ENCODE assay signal across 8 cellular contexts in the genomic region with DNA sequence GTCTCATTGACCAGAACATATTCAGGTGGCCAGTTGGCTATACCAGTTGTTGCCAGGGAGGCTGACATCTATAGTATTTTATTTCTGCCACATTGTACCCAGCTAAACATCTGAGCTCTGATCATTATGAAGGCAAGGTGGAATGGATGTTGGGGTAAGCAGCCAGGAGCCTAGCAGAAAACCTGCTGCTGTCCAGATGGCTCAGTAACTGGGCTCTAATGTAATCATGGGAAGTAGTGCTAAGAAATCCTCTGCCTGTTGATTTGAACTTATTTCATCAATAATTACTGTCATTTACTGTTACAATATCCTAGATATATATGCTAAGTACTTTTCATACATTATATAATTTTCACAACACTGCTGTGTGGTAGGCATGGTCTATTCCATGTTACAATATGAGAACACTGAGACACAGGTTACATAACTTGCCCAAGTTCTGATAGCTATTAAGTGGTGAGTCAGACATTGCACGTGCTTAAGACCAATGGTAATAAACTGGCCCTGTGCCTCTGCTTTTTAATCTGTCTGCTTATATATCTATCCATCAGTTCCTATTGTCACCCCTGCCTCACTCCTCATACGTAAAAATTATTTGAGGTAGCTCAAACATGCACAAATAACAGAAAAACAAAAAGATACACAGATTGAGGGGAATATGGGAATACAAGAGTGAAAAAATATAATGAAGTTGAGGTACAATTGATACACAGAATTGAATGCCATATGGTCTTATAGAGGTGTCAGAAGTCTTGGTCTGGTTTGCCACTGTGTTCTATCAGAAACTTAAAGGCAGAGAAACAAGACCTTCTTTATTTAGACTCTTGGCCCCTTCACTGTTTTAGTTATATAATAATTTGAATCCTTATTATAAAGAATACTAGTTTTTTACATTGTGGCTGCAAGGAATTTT. TPM values are rescaled to one million over a fixed set of nuclear protein-coding genes. Genes with fewer than 3 reads are reported as not detected.
DNase-seq lines count a peak whose midpoint lies in the region; ATAC-seq and TF ChIP-seq lines count a peak whose summit lies in the region.

No MANE protein-coding gene starts in this region.

- H3K56ac ChIP-seq in IMR-90 (ENCODE audit: extremely low read depth, insufficient read depth, low read length): no peak overlapping the region

- no peak overlapping the region for H3K4me2 ChIP-seq in IMR-90 (ENCODE audit: low read depth, low read length)

- no peak overlapping the region for H2BK15ac ChIP-seq in IMR-90 (ENCODE audit: low read depth, low read length)

- no peak overlapping the region for H2AK9ac ChIP-seq in IMR-90 (replicated peaks; ENCODE audit: low read depth, low read length, poor library complexity)

- no peak overlapping the region for H2BK5ac ChIP-seq in IMR-90 (ENCODE audit: low read depth, low read length, poor library complexity, severe bottlenecking)

- peaks cover 19% of the 10 kb centered on the region; the same call in 1 of the 2 replicates for H4K20me1 ChIP-seq in IMR-90 (ENCODE audit: insufficient read depth, low read length)

- H2BK120ac ChIP-seq in IMR-90 (ENCODE audit: low read depth, low read length): no peak overlapping the region

- H3K27me3 ChIP-seq in IMR-90 (ENCODE audit: control insufficient read depth, insufficient read depth, low read length) (no peaks in the 10 kb centered on the region), endodermal cell (ENCODE audit: control insufficient read depth, insufficient read depth, low read length, poor library complexity, severe bottlenecking) (no peaks in the 10 kb centered on the region)

- no peak overlapping the region for H4K8ac ChIP-seq in IMR-90 (ENCODE audit: low read depth in 2 of 2, low read length in 2 of 2)

- no peak overlapping the region for H3K27ac ChIP-seq in IMR-90 (ENCODE audit: insufficient read depth, low read length)
- H3K27ac ChIP-seq in caudate nucleus (ENCODE audit: low read depth, low read length): peak overlapping the region; percentile 13
- H3K27ac ChIP-seq in endodermal cell (ENCODE audit: low read depth, low read length): no peak overlapping the region

- dilution Hi-C loops in IMR-90 (cut with HindIII; ENCODE audit: low sequenced_read_pairs, unreplicated experiment): no loop called here

- H3K4me3 Mint-ChIP-seq in endodermal cell: no peak overlapping the region

- TF ChIP-seq CTCF in IMR-90 (conservative IDR thresholded peaks at IDR 0.05; ENCODE audit: low read depth, low read length) (no peak), omental fat pad (IDR thresholded peaks at IDR 0.05) (no peak), GM13977 (IDR thresholded peaks at IDR 0.05; ENCODE audit: extremely low read depth, insufficient read depth, missing control alignments) (no peak), endodermal cell (conservative IDR thresholded peaks at IDR 0.05) (no peak)

- H3K18ac ChIP-seq in IMR-90 (ENCODE audit: low read depth, low read length): no peak overlapping the region

- peaks cover 8% of the 10 kb centered on the region for H3K36me3 Mint-ChIP-seq in endodermal cell (ENCODE audit: low read depth)

- H3K4me1 Mint-ChIP-seq in endodermal cell: peaks cover 12% of the 10 kb centered on the region

- intact Hi-C loops in IMR-90 (cut with micrococcal nuclease): no loop called here

- no peak overlapping the region for H4K91ac ChIP-seq in IMR-90 (ENCODE audit: insufficient read depth, low read depth, low read length)

- TF ChIP-seq RAD21 in IMR-90 (IDR thresholded peaks at IDR 0.05; ENCODE audit: low read length): no peak

- peaks cover 20 to 32% of the 10 kb centered on the region in 2 experiments; a peak in 3 of 4 replicates for H3K79me1 ChIP-seq in IMR-90 (ENCODE audit: low read depth in 1 of 2, low read length in 2 of 2)

- in situ Hi-C loops in IMR-90 (cut with MboI; ENCODE audit: low sequenced_read_pairs): no loop called here
- in situ Hi-C loops in GM13977 (cut with MboI; ENCODE audit: low pct_unique_long_range_greater_than_20kb, low sequenced_read_pairs, unreplicated experiment): no loop called here

- DNase-seq in IMR-90 (peak; percentile 86), caudate nucleus (lab: John Stamatoyannopoulos, UW) (peak in 2 of 61 donors; percentile 29 to 49), omental fat pad (ENCODE audit: low spot score) (no peak), GM13977 (ENCODE audit: low spot score) (no peak), endodermal cell (no peak), germinal center (ENCODE audit: low spot score) (no peak)

- H3K36me3 ChIP-seq in IMR-90 (ENCODE audit: control insufficient read depth, insufficient read depth, low read length) (peaks cover 2% of the 10 kb centered on the region; the same call in 1 of the 2 replicates), endodermal cell (ENCODE audit: control insufficient read depth, insufficient read depth, low read length) (peaks cover 21% of the 10 kb centered on the region)

- H3K9ac ChIP-seq in IMR-90 (ENCODE audit: low read depth, low read length) (no peak overlapping the region), endodermal cell (ENCODE audit: extremely low read depth, low read length, poor library complexity, severe bottlenecking) (no peak overlapping the region)

- CTCF ChIA-PET in IMR-90 (lab: Yijun Ruan, JAX): interaction anchor here (0.6 to 1.8 kb wide), 2 partner anchors 119 to 319 kb away, joined by 3 to 4 read pairs; no protein-coding TSS in a partner anchor

- H2AFZ ChIP-seq in IMR-90 (replicated peaks; ENCODE audit: low read length, poor library complexity): no peak overlapping the region

- H3K4ac ChIP-seq in IMR-90 (ENCODE audit: low read depth, low read length): no peak overlapping the region

- no peaks in the 10 kb centered on the region for H3K9me3 ChIP-seq in IMR-90 (ENCODE audit: control insufficient read depth, insufficient read depth, low read length)
- H3K9me3 ChIP-seq in endodermal cell (ENCODE audit: control insufficient read depth, low read length): no peaks in the 10 kb centered on the region

- POLR2A ChIA-PET in IMR-90 (lab: Charles Lee; ENCODE audit: unreplicated experiment): interaction anchor here (1.0 kb wide), 1 partner anchor 82 kb away, joined by 3 read pairs; no protein-coding TSS in a partner anchor

- H4K5ac ChIP-seq in IMR-90 (ENCODE audit: low read depth, low read length): no peak overlapping the region

- no peaks in the 10 kb centered on the region for H3K27me3 Mint-ChIP-seq in endodermal cell (ENCODE audit: insufficient read depth)

- no TSS peak for BruUV-seq in IMR-90 (replicated peaks; lab: Mats Ljungman, UMichigan)

- H3K14ac ChIP-seq in IMR-90 (replicated peaks; ENCODE audit: low read depth, low read length): no peak overlapping the region

- no peak for TF ChIP-seq POLR2A in IMR-90 (IDR thresholded peaks at IDR 0.05; ENCODE audit: low read depth, low read length)

- peak; percentile 38 for ATAC-seq in GM18520 (IDR thresholded peaks at IDR 0.05; ENCODE audit: unreplicated experiment)
- peak; percentile 68 for ATAC-seq in IMR-90 (ENCODE audit: low read depth)
- peak; percentile 86 for ATAC-seq in omental fat pad (ENCODE audit: low FRiP score)
- no peak for ATAC-seq in HG02938 (IDR thresholded peaks at IDR 0.05; ENCODE audit: unreplicated experiment)

- no peak overlapping the region for H3K27ac Mint-ChIP-seq in endodermal cell

- no peak overlapping the region for H2BK20ac ChIP-seq in IMR-90 (ENCODE audit: low read depth, low read length)

- no peak overlapping the region for H2AK5ac ChIP-seq in IMR-90 (ENCODE audit: low read depth, low read length)

- peaks cover 5% of the 10 kb centered on the region for H3K9me1 ChIP-seq in IMR-90 (ENCODE audit: insufficient read depth, low read length)

- WGBS in IMR-90 (ENCODE audit: extremely low coverage in 2 of 2, insufficient read length in 1 of 2), 2 experiments: no CpG with 5 or more reads among the region's 2 CpGs
- WGBS in endodermal cell (ENCODE audit: insufficient coverage in 1 of 2, insufficient read length in 1 of 2), 2 experiments: 80 to 90% methylated on average over 1 to 2 of the region's 2 CpGs

- no peak overlapping the region for H3K4me3 ChIP-seq in IMR-90 (ENCODE audit: insufficient read depth, low read depth, low read length)
- no peak overlapping the region for H3K4me3 ChIP-seq in endodermal cell (ENCODE audit: low read length)

- H3K4me1 ChIP-seq in IMR-90 (ENCODE audit: control insufficient read depth, insufficient read depth, low read length) (peaks cover 7% of the 10 kb centered on the region; the same call in 1 of the 2 replicates), endodermal cell (ENCODE audit: control insufficient read depth, insufficient read depth, low read length) (no peaks in the 10 kb centered on the region)

- H3K9me3 Mint-ChIP-seq in endodermal cell: no peaks in the 10 kb centered on the region

- no peak overlapping the region for H3K23ac ChIP-seq in IMR-90 (ENCODE audit: low read depth, low read length)

TF ChIP-seq in IMR-90, 13 proteins besides CTCF, POLR2A, EP300 and RAD21 (continues in another document):
- TF ChIP-seq RFX5 (IDR thresholded peaks at IDR 0.05; ENCODE audit: low read depth, low read length) (no peak), FOS (IDR thresholded peaks at IDR 0.05; ENCODE audit: low read depth, low read length) (0 out of 2 replicates have a peak, but pooled peaks have one; percentile 28), BHLHE40 (IDR thresholded peaks at IDR 0.05; ENCODE audit: low read depth, low read length) (peak; percentile 94), NFE2L2 (IDR thresholded peaks at IDR 0.05; ENCODE audit: low read depth, low read length) (no peak), SMC3 (IDR thresholded peaks at IDR 0.05; ENCODE audit: low read depth, low read length) (no peak), CHD1 (IDR thresholded peaks at IDR 0.05; ENCODE audit: low read depth, low read length) (no peak), CEBPB (IDR thresholded peaks at IDR 0.05; ENCODE audit: low read depth, low read length) (peak; percentile 54; the same call in 1 of the 2 replicates)
- TF ChIP-seq, protein P1, sequence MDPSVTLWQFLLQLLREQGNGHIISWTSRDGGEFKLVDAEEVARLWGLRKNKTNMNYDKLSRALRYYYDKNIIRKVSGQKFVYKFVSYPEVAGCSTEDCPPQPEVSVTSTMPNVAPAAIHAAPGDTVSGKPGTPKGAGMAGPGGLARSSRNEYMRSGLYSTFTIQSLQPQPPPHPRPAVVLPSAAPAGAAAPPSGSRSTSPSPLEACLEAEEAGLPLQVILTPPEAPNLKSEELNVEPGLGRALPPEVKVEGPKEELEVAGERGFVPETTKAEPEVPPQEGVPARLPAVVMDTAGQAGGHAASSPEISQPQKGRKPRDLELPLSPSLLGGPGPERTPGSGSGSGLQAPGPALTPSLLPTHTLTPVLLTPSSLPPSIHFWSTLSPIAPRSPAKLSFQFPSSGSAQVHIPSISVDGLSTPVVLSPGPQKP (IDR thresholded peaks at IDR 0.05; ENCODE audit: borderline replicate concordance, low read depth, low read length): no peak

RNA-seq across cellular contexts. Expression of a gene that starts 25.2 kb away (rescaled TPM):
- 25.6 and 38.3 TPM in 2 replicates for total RNA-seq in IMR-90 (2012; rRNA removed)
- polyA plus RNA-seq in IMR-90 (2012; rRNA removed): 32.5 and 34.0 TPM in 2 replicates
- polyA plus RNA-seq in IMR-90 (2012; cell fraction: cytosol; rRNA removed): 6.6 and 14.8 TPM in 2 replicates
- 7.1 and 25.3 TPM in 2 replicates for polyA plus RNA-seq in IMR-90 (2012; cell fraction: nucleus; rRNA removed; ENCODE audit: low replicate concordance)
- 10 to 100 TPM; 10.1 to 18.6 (median 12.3) TPM for total RNA-seq in omental fat pad
- 10 to 100 TPM; 40.4 to 45.4 TPM for total RNA-seq in endodermal cell
- polyA plus RNA-seq in endodermal cell (2013, experiment 1 of 2): 75.5 TPM
- polyA plus RNA-seq in endodermal cell (2013, experiment 2 of 2): 60.3 TPM
